ENCODE assay signal across 2 cellular contexts in the genomic region with DNA sequence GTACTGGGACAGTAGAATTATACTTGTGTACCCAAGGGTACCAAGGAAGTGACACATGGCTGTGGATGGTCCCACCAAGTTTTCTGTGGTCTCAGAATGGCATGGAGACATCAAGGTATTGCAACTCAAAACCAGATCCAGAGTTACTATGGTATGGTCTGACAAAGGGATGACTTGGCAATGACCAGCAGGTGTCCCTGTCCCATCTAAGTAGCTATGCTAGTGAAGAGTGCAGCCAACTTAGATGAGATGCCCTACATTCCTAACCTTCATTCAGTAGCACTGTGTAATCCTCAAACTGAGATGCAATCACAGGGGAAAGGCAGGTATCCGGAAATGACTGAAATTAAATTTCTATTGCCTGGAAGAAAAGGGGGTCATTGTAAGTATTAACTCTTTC.
TF ChIP-seq lines count a peak whose summit lies in the region.

No MANE protein-coding gene starts in this region.

TF ChIP-seq in A549, 52 proteins besides CTCF, POLR2A, EP300 and RAD21:
- no peak for TF ChIP-seq ZFP36 (IDR thresholded peaks at IDR 0.05; ENCODE audit: borderline replicate concordance, partially characterized antibody)
- no peak for TF ChIP-seq EHF (CRISPR knock-in tag; IDR thresholded peaks at IDR 0.05)
- TF ChIP-seq, protein P1, sequence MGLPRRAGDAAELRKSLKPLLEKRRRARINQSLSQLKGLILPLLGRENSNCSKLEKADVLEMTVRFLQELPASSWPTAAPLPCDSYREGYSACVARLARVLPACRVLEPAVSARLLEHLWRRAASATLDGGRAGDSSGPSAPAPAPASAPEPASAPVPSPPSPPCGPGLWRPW (IDR thresholded peaks at IDR 0.05): no peak
- TF ChIP-seq KDM1A (IDR thresholded peaks at IDR 0.05; ENCODE audit: low read depth): no peak
- no peak for TF ChIP-seq GATA3 (IDR thresholded peaks at IDR 0.05; ENCODE audit: borderline replicate concordance)
- no peak for TF ChIP-seq RARB (CRISPR knock-in tag; IDR thresholded peaks at IDR 0.05)
- TF ChIP-seq CHD2 (IDR thresholded peaks at IDR 0.05; ENCODE audit: low read length, partially characterized antibody): no peak
- TF ChIP-seq HOXB5 (CRISPR knock-in tag; IDR thresholded peaks at IDR 0.05): no peak
- no peak for TF ChIP-seq MAZ (IDR thresholded peaks at IDR 0.05; ENCODE audit: borderline replicate concordance, low read depth, low read length)

TF ChIP-seq in HCT116, 20 proteins besides CTCF, POLR2A, EP300 and RAD21:
- TF ChIP-seq JUND (IDR thresholded peaks at IDR 0.05): no peak
- no peak for TF ChIP-seq SRF (IDR thresholded peaks at IDR 0.05; ENCODE audit: low read depth)
- TF ChIP-seq REST (IDR thresholded peaks at IDR 0.05; ENCODE audit: low read depth): no peak
- TF ChIP-seq ATF3 (IDR thresholded peaks at IDR 0.05): no peak
- TF ChIP-seq TCF7L2 (IDR thresholded peaks at IDR 0.05; ENCODE audit: borderline replicate concordance, extremely low read depth, insufficient read depth, insufficient read length): no peak
